Comparison of ENCODE assay signal across 14 cellular contexts in the genomic region with DNA sequence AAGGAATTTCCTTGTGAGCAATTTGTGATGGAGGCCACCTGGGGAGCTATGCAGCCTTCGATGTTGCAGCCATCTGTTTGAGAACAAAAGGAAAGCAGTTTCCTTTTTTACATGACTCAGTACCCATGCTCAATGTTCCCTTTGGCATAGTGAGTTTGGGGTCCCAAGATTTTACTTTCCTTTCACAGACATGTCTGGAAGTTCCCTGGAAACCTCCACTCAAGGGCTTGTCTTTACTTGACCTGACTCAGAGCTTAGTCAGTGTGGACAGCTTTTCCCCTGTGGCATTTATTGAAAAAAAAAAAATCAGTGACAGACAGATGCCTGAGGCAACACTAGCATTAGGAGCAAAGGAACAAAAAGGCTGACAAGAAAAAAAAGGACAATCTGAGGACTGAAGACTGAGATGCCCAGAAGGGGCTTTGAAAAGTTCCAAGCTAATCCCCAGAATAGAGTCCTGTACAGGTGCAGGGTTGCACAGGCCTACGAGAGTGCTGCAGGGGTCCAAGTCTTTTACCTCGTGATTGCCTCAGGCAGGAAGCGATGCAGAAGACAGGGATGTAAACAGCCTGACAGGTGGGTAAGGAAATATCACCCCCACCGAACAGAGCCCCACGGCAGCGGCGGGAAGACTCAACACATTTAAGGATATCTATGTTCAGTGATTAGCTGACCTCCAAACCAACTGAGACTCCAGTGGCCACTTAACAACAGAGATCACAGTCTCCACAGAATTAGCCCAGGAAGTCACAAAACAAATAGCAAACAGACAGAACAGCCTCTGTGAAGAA.
DNase-seq lines count a peak whose midpoint lies in the region; ATAC-seq and TF ChIP-seq lines count a peak whose summit lies in the region.
"Had no signal": no experiment of that assay in that cellular context is flagged by ENCODE, and none has a peak within 500 bp of the region (broad histone marks: within the 10 kb centered on the region; RNA-seq: fewer than 3 reads in every experiment).

No MANE protein-coding gene starts in this region.

- H3K4me3 Mint-ChIP-seq in activated CD4-positive, alpha-beta T cell treated with anti-CD3 and anti-CD28 coated beads, Interleukin-2, amount 10 ng/mL, durations not matched to agents 24 days and 14 days: no peak overlapping the region
- H3K4me3 Mint-ChIP-seq: CD8-positive, alpha-beta memory T cell had no signal

- in situ Hi-C loops in Panc1 (cut with HindIII; ENCODE audit: low pct_unique_long_range_greater_than_20kb, low sequenced_read_pairs): no loop called here

- DNase-seq in activated CD4-positive, alpha-beta T cell treated with anti-CD3 and anti-CD28 coated beads, Interleukin-2, amount 10 ng/mL, durations not matched to agents 24 days and 14 days: peak; percentile 44
- no peak for DNase-seq in activated CD4-positive, alpha-beta T cell treated with anti-CD3 and anti-CD28 coated beads for 4 hours
- no peak for DNase-seq in Panc1 (ENCODE audit: low read depth, low spot score)
- peak; percentile 16 to 33 for DNase-seq in foreskin keratinocyte
- DNase-seq in smooth muscle cell (lab: John Stamatoyannopoulos, UW; ENCODE audit: unreplicated experiment): no peak
- DNase-seq in NCI-H82 treated with DMSO at 0.1 percent for 48 hours (lab: John Stamatoyannopoulos, UW; ENCODE audit: unreplicated experiment): no peak
- no peak for DNase-seq in activated CD8-positive, alpha-beta memory T cell treated with anti-CD3 and anti-CD28 coated beads, Interleukin-2, amount 50 U/mL, for 48 hours
- no peak for DNase-seq in HPDE6-E6E7 (ENCODE audit: extremely low spot score)
- DNase-seq: CD8-positive, alpha-beta memory T cell; NCI-H1048; NCI-H146; NCI-H82 had no signal

- H3K27me3 Mint-ChIP-seq in activated CD4-positive, alpha-beta T cell treated with anti-CD3 and anti-CD28 coated beads, Interleukin-2, amount 10 ng/mL, durations not matched to agents 24 days and 14 days: peaks cover 12% of the 10 kb centered on the region

- H4K20me1 ChIP-seq in smooth muscle cell (ENCODE audit: low read depth): no peaks in the 10 kb centered on the region
- H4K20me1 ChIP-seq: BLaER1 had no signal

- H3K27ac Mint-ChIP-seq in activated CD4-positive, alpha-beta T cell treated with anti-CD3 and anti-CD28 coated beads, Interleukin-2, amount 10 ng/mL, durations not matched to agents 24 days and 14 days: no peak overlapping the region

- POLR2A ChIA-PET in Panc1 (lab: Charles Lee): no interaction called here

- H3K4me1 Mint-ChIP-seq in activated CD4-positive, alpha-beta T cell treated with anti-CD3 and anti-CD28 coated beads, Interleukin-2, amount 10 ng/mL, durations not matched to agents 24 days and 14 days: no peaks in the 10 kb centered on the region
- H3K4me1 Mint-ChIP-seq: CD8-positive, alpha-beta memory T cell had no signal

- H3K4me3 ChIP-seq in Panc1 (ENCODE audit: low read depth in 2 of 2, low read length in 2 of 2) (no peak overlapping the region), smooth muscle cell (no peak overlapping the region)
- H3K4me3 ChIP-seq: BLaER1 had no signal

- CTCF ChIA-PET in Panc1 (lab: Charles Lee): interaction anchor here (0.7 kb wide), 1 partner anchor 8 kb away, joined by 3 read pairs; no protein-coding TSS in a partner anchor

- peaks cover 6% of the 10 kb centered on the region for H3K27me3 ChIP-seq in Panc1 (ENCODE audit: control insufficient read depth, insufficient read depth, low read length)
- no peaks in the 10 kb centered on the region for H3K27me3 ChIP-seq in foreskin keratinocyte
- H3K27me3 ChIP-seq in smooth muscle cell (ENCODE audit: low read depth): no peaks in the 10 kb centered on the region
- H3K27me3 ChIP-seq: BLaER1 had no signal

- no peak overlapping the region for H3K9ac ChIP-seq in smooth muscle cell (ENCODE audit: low read depth)
- H3K9ac ChIP-seq: BLaER1 had no signal

- intact Hi-C loops in activated CD4-positive, alpha-beta T cell treated with anti-CD3 and anti-CD28 coated beads, Interleukin-2, amount 10 ng/mL, durations not matched to agents 24 days and 14 days (cut with micrococcal nuclease): no loop called here
- intact Hi-C loops in Panc1 (cut with micrococcal nuclease; ENCODE audit: unreplicated experiment): no loop called here

- no peaks in the 10 kb centered on the region for H3K4me1 ChIP-seq in Panc1 (ENCODE audit: control insufficient read depth, insufficient read depth, low read length)
- H3K4me1 ChIP-seq in foreskin keratinocyte: no peaks in the 10 kb centered on the region
- H3K4me1 ChIP-seq in smooth muscle cell (ENCODE audit: low read depth): peaks cover 11% of the 10 kb centered on the region
- H3K4me1 ChIP-seq: BLaER1 had no signal

- no peak overlapping the region for H3K4me2 ChIP-seq in smooth muscle cell
- H3K4me2 ChIP-seq: BLaER1 had no signal

- H3K79me2 ChIP-seq in smooth muscle cell (ENCODE audit: low read depth): no peaks in the 10 kb centered on the region

- no TSS peak for BruUV-seq in Panc1 (replicated peaks; lab: Mats Ljungman, UMichigan)

- H3K27ac ChIP-seq in Panc1 (ENCODE audit: low read length) (no peak overlapping the region), foreskin keratinocyte (no peak overlapping the region), smooth muscle cell (ENCODE audit: low read depth) (peak overlapping the region; percentile 24)
- H3K27ac ChIP-seq: 22Rv1, BLaER1 had no signal

- ATAC-seq in Panc1 (peak; percentile 60), foreskin keratinocyte (peak; percentile 33)

- H3K9me3 Mint-ChIP-seq in activated CD4-positive, alpha-beta T cell treated with anti-CD3 and anti-CD28 coated beads, Interleukin-2, amount 10 ng/mL, durations not matched to agents 24 days and 14 days: no peaks in the 10 kb centered on the region
- H3K9me3 Mint-ChIP-seq: CD8-positive, alpha-beta memory T cell had no signal

- no peak for TF ChIP-seq CTCF in Panc1 (IDR thresholded peaks at IDR 0.05)
- no peak for TF ChIP-seq CTCF in foreskin keratinocyte (conservative IDR thresholded peaks at IDR 0.05)
- no peak for TF ChIP-seq CTCF in smooth muscle cell (IDR thresholded peaks at IDR 0.05; ENCODE audit: borderline replicate concordance, insufficient read depth, poor library complexity, severe bottlenecking)

- 67% methylated on average over 8 of the region's 8 CpGs for WGBS in smooth muscle cell (ENCODE audit: low lambda C conversion rate)

- H3K36me3 Mint-ChIP-seq in activated CD4-positive, alpha-beta T cell treated with anti-CD3 and anti-CD28 coated beads, Interleukin-2, amount 10 ng/mL, durations not matched to agents 24 days and 14 days (ENCODE audit: low read depth): no peaks in the 10 kb centered on the region

- H3K36me3 ChIP-seq in Panc1 (ENCODE audit: control insufficient read depth, insufficient read depth, low read length) (no peaks in the 10 kb centered on the region; the same call in 1 of the 2 replicates), smooth muscle cell (ENCODE audit: low read depth) (no peaks in the 10 kb centered on the region)
- H3K36me3 ChIP-seq: BLaER1 had no signal

- H3F3A ChIP-seq in smooth muscle cell (ENCODE audit: low read depth): no peaks in the 10 kb centered on the region

- H3K9me3 ChIP-seq in Panc1 (ENCODE audit: control insufficient read depth, insufficient read depth, low read depth, low read length) (no peaks in the 10 kb centered on the region), smooth muscle cell (replicated peaks; ENCODE audit: low read depth) (no peaks in the 10 kb centered on the region)
- H3K9me3 ChIP-seq: BLaER1 had no signal

- no peak overlapping the region for H2AFZ ChIP-seq in smooth muscle cell (ENCODE audit: low read depth)

Comparison
In these comparisons a context has a peak if more than half of its experiments do, and no peak if none do; other contexts are left out.
1. DNase-seq: peak in activated CD4-positive, alpha-beta T cell treated with anti-CD3 and anti-CD28 coated beads, Interleukin-2, amount 10 ng/mL, durations not matched to agents 24 days and 14 days (single experiment) and foreskin keratinocyte (2 of 2); none in activated CD4-positive, alpha-beta T cell treated with anti-CD3 and anti-CD28 coated beads for 4 hours (0 of 2), Panc1 (single experiment), smooth muscle cell (single experiment), NCI-H82 treated with DMSO at 0.1 percent for 48 hours (single experiment), activated CD8-positive, alpha-beta memory T cell treated with anti-CD3 and anti-CD28 coated beads, Interleukin-2, amount 50 U/mL, for 48 hours (single experiment) and HPDE6-E6E7 (single experiment).